ENCODE assay signal across 2 cellular contexts in the genomic region with DNA sequence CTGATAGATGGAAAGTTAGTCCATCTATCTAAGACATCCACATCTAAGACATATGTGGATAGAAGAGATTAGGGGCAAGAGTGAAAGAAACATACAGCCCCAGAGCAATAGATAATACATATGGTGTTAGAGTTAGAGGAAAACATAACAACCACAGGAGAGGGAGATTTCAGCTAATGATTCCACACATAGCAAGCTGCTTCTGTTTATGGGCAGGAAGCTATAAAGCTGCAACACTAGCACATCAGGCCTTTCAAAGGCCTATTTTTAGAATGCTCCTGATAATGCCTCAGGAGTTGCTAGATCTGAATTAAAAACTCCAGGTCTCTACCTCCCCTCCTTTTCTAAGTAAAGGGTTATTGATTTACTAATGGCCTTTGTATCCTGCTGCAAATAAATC.
TF ChIP-seq lines count a peak whose summit lies in the region.

No MANE protein-coding gene starts in this region.

TF ChIP-seq in IMR-90, 13 proteins besides CTCF, POLR2A, EP300 and RAD21:
- TF ChIP-seq, protein P1, sequence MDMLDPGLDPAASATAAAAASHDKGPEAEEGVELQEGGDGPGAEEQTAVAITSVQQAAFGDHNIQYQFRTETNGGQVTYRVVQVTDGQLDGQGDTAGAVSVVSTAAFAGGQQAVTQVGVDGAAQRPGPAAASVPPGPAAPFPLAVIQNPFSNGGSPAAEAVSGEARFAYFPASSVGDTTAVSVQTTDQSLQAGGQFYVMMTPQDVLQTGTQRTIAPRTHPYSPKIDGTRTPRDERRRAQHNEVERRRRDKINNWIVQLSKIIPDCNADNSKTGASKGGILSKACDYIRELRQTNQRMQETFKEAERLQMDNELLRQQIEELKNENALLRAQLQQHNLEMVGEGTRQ (IDR thresholded peaks at IDR 0.05; ENCODE audit: low read depth, low read length), result no peak
- no peak for TF ChIP-seq SMC3 (IDR thresholded peaks at IDR 0.05; ENCODE audit: low read depth, low read length)
- no peak for TF ChIP-seq CHD1 (IDR thresholded peaks at IDR 0.05; ENCODE audit: low read depth, low read length)
- no peak for TF ChIP-seq BHLHE40 (IDR thresholded peaks at IDR 0.05; ENCODE audit: low read depth, low read length)
- TF ChIP-seq MAFK (IDR thresholded peaks at IDR 0.05; ENCODE audit: low read depth, low read length), result no peak
- TF ChIP-seq MXI1 (IDR thresholded peaks at IDR 0.05; ENCODE audit: borderline replicate concordance, low read depth, low read length), result no peak

TF ChIP-seq in SK-N-SH, 30 proteins besides CTCF, POLR2A, EP300 and RAD21:
- TF ChIP-seq REST (IDR thresholded peaks at IDR 0.05; ENCODE audit: low read depth, low read length) (no peak), TAF1 (IDR thresholded peaks at IDR 0.05; ENCODE audit: borderline replicate concordance, low read depth, low read length) (no peak), FOXJ3 (CRISPR knock-in tag; IDR thresholded peaks at IDR 0.05) (no peak), MXI1 (IDR thresholded peaks at IDR 0.05; ENCODE audit: low read depth, low read length) (no peak), SMC3 (IDR thresholded peaks at IDR 0.05; ENCODE audit: low read depth, low read length) (no peak), JUND (IDR thresholded peaks at IDR 0.05) (no peak), YY1 (IDR thresholded peaks at IDR 0.05; ENCODE audit: low read depth) (no peak), GATA2 (CRISPR knock-in tag; IDR thresholded peaks at IDR 0.05) (no peak), RFX5 (IDR thresholded peaks at IDR 0.05; ENCODE audit: low read length) (no peak), PBX3 (IDR thresholded peaks at IDR 0.05) (no peak), MAX (IDR thresholded peaks at IDR 0.05; ENCODE audit: low read depth) (no peak), FOXM1 (IDR thresholded peaks at IDR 0.05; ENCODE audit: low read depth) (no peak), RCOR1 (IDR thresholded peaks at IDR 0.05; ENCODE audit: low read length) (no peak), MEF2A (IDR thresholded peaks at IDR 0.05; ENCODE audit: borderline replicate concordance, low read depth) (no peak)
- TF ChIP-seq, protein P2, sequence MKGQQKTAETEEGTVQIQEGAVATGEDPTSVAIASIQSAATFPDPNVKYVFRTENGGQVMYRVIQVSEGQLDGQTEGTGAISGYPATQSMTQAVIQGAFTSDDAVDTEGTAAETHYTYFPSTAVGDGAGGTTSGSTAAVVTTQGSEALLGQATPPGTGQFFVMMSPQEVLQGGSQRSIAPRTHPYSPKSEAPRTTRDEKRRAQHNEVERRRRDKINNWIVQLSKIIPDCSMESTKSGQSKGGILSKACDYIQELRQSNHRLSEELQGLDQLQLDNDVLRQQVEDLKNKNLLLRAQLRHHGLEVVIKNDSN (IDR thresholded peaks at IDR 0.05; ENCODE audit: borderline replicate concordance, low read depth), result no peak
